Comparison of ENCODE assay signal across 20 cellular contexts in the genomic region with DNA sequence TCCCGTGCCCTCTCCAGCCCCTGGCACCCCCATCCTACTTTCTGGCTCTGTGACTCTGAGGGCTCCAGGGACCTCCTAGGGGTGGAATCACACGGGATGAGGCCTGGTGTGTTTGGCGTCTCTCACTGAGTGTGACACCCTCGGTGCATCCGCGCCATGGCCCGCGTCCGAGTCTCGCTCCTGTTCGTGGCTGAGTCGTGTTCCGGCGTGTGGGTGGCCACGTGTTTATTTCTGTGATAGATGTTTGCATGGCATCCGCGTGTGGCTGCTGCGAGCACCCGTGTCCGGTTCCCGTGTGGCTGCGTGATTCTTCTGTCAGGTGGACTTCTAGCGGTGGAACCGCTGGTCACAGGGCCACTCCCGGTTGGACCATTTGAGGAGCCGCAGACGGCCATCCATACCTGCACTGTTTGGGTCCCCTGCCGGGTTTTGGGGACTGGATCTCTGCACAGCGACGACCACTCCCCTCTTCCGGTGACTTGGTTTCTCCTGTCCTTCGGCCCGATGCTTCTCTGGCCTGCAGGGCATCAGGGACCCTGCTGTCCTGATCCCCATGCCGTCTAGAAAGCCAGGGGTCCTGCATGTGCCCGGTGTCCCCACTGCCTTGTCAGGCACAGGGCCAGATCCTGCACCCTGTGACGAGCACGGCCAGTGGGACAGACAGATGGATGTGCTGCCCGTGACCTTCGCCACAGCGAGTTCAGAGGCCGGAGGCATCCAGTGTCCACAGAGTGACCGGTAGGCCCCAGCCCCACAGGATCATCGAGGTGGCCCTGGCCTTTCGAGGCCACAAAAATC. TPM values are rescaled to one million over a fixed set of nuclear protein-coding genes. Genes with fewer than 3 reads are reported as not detected.
DNase-seq lines count a peak whose midpoint lies in the region; ATAC-seq and TF ChIP-seq lines count a peak whose summit lies in the region.
"Had no signal": no experiment of that assay in that cellular context is flagged by ENCODE, and none has a peak within 500 bp of the region (broad histone marks: within the 10 kb centered on the region; RNA-seq: fewer than 3 reads in every experiment).

No MANE protein-coding gene starts in this region.

- H3K9ac ChIP-seq in neuronal stem cell (ENCODE audit: low read depth, low read length, poor library complexity), result no peak overlapping the region

- H3K27me3 ChIP-seq in CD4-positive, alpha-beta T cell (ENCODE audit: control insufficient read depth, insufficient read depth, low read length), result no peaks in the 10 kb centered on the region
- H3K27me3 ChIP-seq in neuronal stem cell (ENCODE audit: control insufficient read depth in 3 of 3, insufficient read depth in 3 of 3, low read depth in 1 of 3, low read length in 3 of 3), result no peaks in the 10 kb centered on the region
- H3K27me3 ChIP-seq: SJSA1 had no signal

- no peak overlapping the region for H2AFZ ChIP-seq in neuronal stem cell (ENCODE audit: low read length)

- no peak for ATAC-seq in CD4-positive, alpha-beta T cell (ENCODE audit: poor library complexity)
- no peak for ATAC-seq in T-helper 17 cell
- ATAC-seq in HG03439 (IDR thresholded peaks at IDR 0.05; ENCODE audit: unreplicated experiment), result no peak
- ATAC-seq: PC-3 had no signal

- WGBS in neuronal stem cell (ENCODE audit: extremely low coverage in 2 of 2, insufficient read length in 2 of 2, insufficient replicate concordance in 1 of 2), 2 donors, result no CpG with 5 or more reads among the region's 44 CpGs

- H3K27ac Mint-ChIP-seq in CD4-positive, alpha-beta T cell, result peak overlapping the region; percentile 20
- H3K27ac Mint-ChIP-seq in T-helper 17 cell (peak overlapping the region; percentile 47), immature natural killer cell (peak overlapping the region; percentile 43 to 88 (median 71))
- H3K27ac Mint-ChIP-seq: B cell had no signal

- no peak overlapping the region for H3K4me2 ChIP-seq in neuronal stem cell (ENCODE audit: insufficient read depth, low read length, poor library complexity, severe bottlenecking)

- TF ChIP-seq CTCF in CD4-positive, alpha-beta T cell (IDR thresholded peaks at IDR 0.05), result no peak

- H3K4me3 ChIP-seq in neuronal stem cell (ENCODE audit: low read length in 2 of 2), result peak overlapping the region in 1 of 2 donors; percentile 31
- H3K4me3 ChIP-seq: SJSA1 had no signal

- no peaks in the 10 kb centered on the region for H3K9me3 Mint-ChIP-seq in CD4-positive, alpha-beta T cell
- no peaks in the 10 kb centered on the region for H3K9me3 Mint-ChIP-seq in immature natural killer cell
- H3K9me3 Mint-ChIP-seq: CD4-positive, CD25-positive, alpha-beta regulatory T cell had no signal

- no peak overlapping the region for H2AK5ac ChIP-seq in neuronal stem cell (ENCODE audit: low read depth, low read length)

- H2BK12ac ChIP-seq in neuronal stem cell (ENCODE audit: low read length), result no peak overlapping the region

- peaks cover 0 to under 1% of the 10 kb centered on the region in 2 donors for H3K4me1 ChIP-seq in neuronal stem cell (ENCODE audit: control insufficient read depth in 2 of 2, insufficient read depth in 1 of 2, low read depth in 1 of 2, low read length in 2 of 2)
- H3K4me1 ChIP-seq: Caco-2, SJSA1 had no signal

- H3K18ac ChIP-seq in neuronal stem cell (ENCODE audit: low read length), result peak overlapping the region; percentile 28

- no peak overlapping the region for H2BK120ac ChIP-seq in neuronal stem cell (ENCODE audit: low read depth, low read length)

- peaks cover 50% of the 10 kb centered on the region for H3K79me1 ChIP-seq in neuronal stem cell (ENCODE audit: low read depth, low read length)

- H3K14ac ChIP-seq in neuronal stem cell (ENCODE audit: low read length), result no peak overlapping the region

- peak overlapping the region; percentile 24 for H2BK5ac ChIP-seq in neuronal stem cell (ENCODE audit: low read length)

- peaks cover 16 to 58% of the 10 kb centered on the region in 2 donors for H3K36me3 ChIP-seq in neuronal stem cell (replicated peaks in 1 of 2; ENCODE audit: control insufficient read depth in 2 of 2, insufficient read depth in 2 of 2, low read length in 2 of 2)

- POLR2A ChIA-PET in CD4-positive, alpha-beta T cell (lab: Charles Lee), result no interaction called here

- peaks cover 15% of the 10 kb centered on the region for H3K4me1 Mint-ChIP-seq in CD4-positive, alpha-beta T cell (ENCODE audit: low read depth)
- H3K4me1 Mint-ChIP-seq in T-helper 17 cell (peaks cover 19% of the 10 kb centered on the region), immature natural killer cell (peaks cover 20 to 33% of the 10 kb centered on the region in 2 donors)

- H4K91ac ChIP-seq in neuronal stem cell (ENCODE audit: low read depth, low read length, poor library complexity), result no peak overlapping the region

- DNase-seq in CD4-positive, alpha-beta T cell, result no peak
- DNase-seq in T-helper 17 cell, result no peak
- DNase-seq in immature natural killer cell, result no peak
- no peak for DNase-seq in neuronal stem cell (ENCODE audit: low spot score)
- DNase-seq in NCI-H524 treated with DMSO at 0.1 percent for 48 hours (lab: John Stamatoyannopoulos, UW), result no peak
- no peak for DNase-seq in activated effector memory CD4-positive, alpha-beta T cell treated with anti-CD3 and anti-CD28 coated beads, Interleukin-2, amount 50 U/mL, for 16 hours
- DNase-seq in germinal center (ENCODE audit: low spot score), result no peak
- DNase-seq: Caco-2; CD4-positive, CD25-positive, alpha-beta regulatory T cell; DMS153; GOT3; Karpas-422; NCI-H1436; NCI-H1930; NCI-H345; NCI-H526; PC-3 had no signal

- H3K4ac ChIP-seq in neuronal stem cell (ENCODE audit: low read length), result no peak overlapping the region

- H4K8ac ChIP-seq in neuronal stem cell (ENCODE audit: low read depth, low read length), result no peak overlapping the region

- H3K9me3 ChIP-seq in CD4-positive, alpha-beta T cell (ENCODE audit: control insufficient read depth, low read length), result no peaks in the 10 kb centered on the region
- no peaks in the 10 kb centered on the region for H3K9me3 ChIP-seq in T-helper 17 cell (ENCODE audit: control insufficient read depth, low read length, poor library complexity, severe bottlenecking)
- H3K9me3 ChIP-seq in neuronal stem cell (replicated peaks in 1 of 2; ENCODE audit: control insufficient read depth in 2 of 2, insufficient read depth in 1 of 2, low read depth in 1 of 2, low read length in 2 of 2), result peaks cover 3 to 8% of the 10 kb centered on the region in 2 donors
- H3K9me3 ChIP-seq: Caco-2, SJSA1 had no signal

- peaks cover 33% of the 10 kb centered on the region for H3K36me3 Mint-ChIP-seq in CD4-positive, alpha-beta T cell (ENCODE audit: low read depth)
- H3K36me3 Mint-ChIP-seq in T-helper 17 cell (ENCODE audit: low read depth), result no peaks in the 10 kb centered on the region
- no peaks in the 10 kb centered on the region for H3K36me3 Mint-ChIP-seq in immature natural killer cell
- H3K36me3 Mint-ChIP-seq: CD4-positive, CD25-positive, alpha-beta regulatory T cell had no signal

- H3K4me3 Mint-ChIP-seq in CD4-positive, alpha-beta T cell, result peak overlapping the region; percentile 11
- H3K4me3 Mint-ChIP-seq in T-helper 17 cell (no peak overlapping the region), immature natural killer cell (peak overlapping the region in 2 of 5 donors; percentile 3 to 41)
- H3K4me3 Mint-ChIP-seq: B cell had no signal

- H3K27ac ChIP-seq in CD4-positive, alpha-beta T cell (ENCODE audit: low read depth, low read length), result no peak overlapping the region
- no peak overlapping the region for H3K27ac ChIP-seq in neuronal stem cell (replicated peaks; ENCODE audit: low read length)
- H3K27ac ChIP-seq: SJSA1 had no signal

- CTCF ChIA-PET in CD4-positive, alpha-beta T cell (lab: Charles Lee), result no interaction called here

- no peaks in the 10 kb centered on the region for H3K27me3 Mint-ChIP-seq in CD4-positive, alpha-beta T cell
- H3K27me3 Mint-ChIP-seq in T-helper 17 cell (no peaks in the 10 kb centered on the region), immature natural killer cell (ENCODE audit: low read depth in 3 of 3) (peaks cover 0 to 25% (median 12%) of the 10 kb centered on the region in 3 donors)
- H3K27me3 Mint-ChIP-seq: B cell; CD4-positive, CD25-positive, alpha-beta regulatory T cell had no signal

- H3K23ac ChIP-seq in neuronal stem cell (ENCODE audit: low read depth, low read length, poor library complexity), result peak overlapping the region; percentile 85

- intact Hi-C loops in CD4-positive, alpha-beta T cell (cut with DNase I, micrococcal nuclease), result loop anchor here in 1 of 2 experiments (5.0 kb wide), 1 partner anchor 38 kb away; no protein-coding TSS in a partner anchor

- H2BK15ac ChIP-seq in neuronal stem cell (ENCODE audit: low read length), result no peak overlapping the region

RNA-seq across cellular contexts. Expression of a gene that starts 8.5 kb away (rescaled TPM):
- total RNA-seq in CD4-positive, alpha-beta T cell, result 100 to 1,000 TPM; 122 to 127 TPM
- total RNA-seq in T-helper 17 cell, result 100 to 1,000 TPM; 110 to 117 TPM
- 10 to 100 TPM; 18.0 to 35.4 (median 21.8) TPM for polyA plus RNA-seq in immature natural killer cell
- polyA plus RNA-seq in neuronal stem cell (2013, experiment 1 of 2), result 162 TPM
- 157 TPM for polyA plus RNA-seq in neuronal stem cell (2013, experiment 2 of 2)

RNA-seq across cellular contexts. Expression of a gene that starts 44.3 kb away (rescaled TPM):
- 1 to 10 TPM; 7.9 to 8.2 TPM for total RNA-seq in CD4-positive, alpha-beta T cell
- 1 to 10 TPM; 6.4 to 8.5 TPM for total RNA-seq in T-helper 17 cell
- 10 to 100 TPM in 1 of 3 donors, 1 to 10 TPM in 2; 2.1 to 10.0 (median 4.3) TPM for polyA plus RNA-seq in immature natural killer cell
- 4.4 TPM for polyA plus RNA-seq in neuronal stem cell (2013, experiment 1 of 2)
- polyA plus RNA-seq in neuronal stem cell (2013, experiment 2 of 2), result 3.8 TPM

RNA-seq across cellular contexts. Expression of a gene that starts 44.3 kb away (rescaled TPM):
- total RNA-seq in CD4-positive, alpha-beta T cell, result 10 to 100 TPM; 12.7 to 15.4 TPM
- 10 to 100 TPM; 19.2 to 20.7 TPM for total RNA-seq in T-helper 17 cell
- 10 to 100 TPM in 2 of 3 donors, 1 to 10 TPM in 1; 7.6 to 31.9 (median 22.6) TPM for polyA plus RNA-seq in immature natural killer cell
- 49.3 TPM for polyA plus RNA-seq in neuronal stem cell (2013, experiment 1 of 2)
- polyA plus RNA-seq in neuronal stem cell (2013, experiment 2 of 2), result 49.1 TPM

Comparison
In these comparisons a context has a peak if more than half of its experiments do, and no peak if none do; other contexts are left out.
1. H3K27ac Mint-ChIP-seq: peak in every context shown above with its lines; median percentile 71 in immature natural killer cell; 47 in T-helper 17 cell; 20 in CD4-positive, alpha-beta T cell.